ENCODE assay signal across 8 cellular contexts in the genomic region with DNA sequence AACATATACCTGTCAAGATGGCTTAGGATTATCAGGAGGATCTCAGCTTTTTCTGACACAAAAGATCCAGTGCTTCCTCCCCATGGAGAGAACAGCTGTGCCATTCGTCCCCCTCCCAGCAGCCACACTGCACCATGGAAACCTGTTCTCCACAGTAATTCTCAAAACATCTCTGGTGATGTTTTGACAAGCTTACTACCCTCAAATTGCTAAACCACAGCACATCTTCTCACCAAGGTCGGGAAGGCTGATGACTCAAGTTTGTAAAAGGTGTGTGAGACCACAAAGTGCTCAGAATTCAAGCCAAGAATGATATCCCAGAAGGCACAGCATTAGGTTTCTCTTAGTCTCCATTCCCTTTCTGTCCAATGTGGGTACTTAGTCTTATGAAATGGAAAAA. TPM values are rescaled to one million over a fixed set of nuclear protein-coding genes. Genes with fewer than 3 reads are reported as not detected.
DNase-seq lines count a peak whose midpoint lies in the region; ATAC-seq and TF ChIP-seq lines count a peak whose summit lies in the region.

No MANE protein-coding gene starts in this region.

- no peaks in the 10 kb centered on the region for H3K9me3 ChIP-seq in mesenchymal stem cell (ENCODE audit: control insufficient read depth, low read length)
- H3K9me3 ChIP-seq in H9 (ENCODE audit: control insufficient read depth, low read depth, low read length): no peaks in the 10 kb centered on the region

- no peak overlapping the region for H3K56ac ChIP-seq in H9 (ENCODE audit: insufficient read length, low read depth, low read length)

- H4K91ac ChIP-seq in mesenchymal stem cell (ENCODE audit: low read length): no peak overlapping the region
- no peak overlapping the region for H4K91ac ChIP-seq in H9 (ENCODE audit: insufficient read length, low read depth, low read length)

- H4K8ac ChIP-seq in mesenchymal stem cell (ENCODE audit: low read length) (no peak overlapping the region), H9 (replicated peaks; ENCODE audit: insufficient read length, low read depth, low read length) (no peak overlapping the region)

- no peak overlapping the region for H2BK20ac ChIP-seq in H9 (ENCODE audit: low read depth, low read length, poor library complexity, severe bottlenecking)

- no peak overlapping the region for H2BK15ac ChIP-seq in mesenchymal stem cell (ENCODE audit: low read depth, poor library complexity, severe bottlenecking)
- no peak overlapping the region for H2BK15ac ChIP-seq in H9 (ENCODE audit: low read depth, low read length)

- no peak overlapping the region for H3T11ph ChIP-seq in H9 (ENCODE audit: low read length)

- no peak overlapping the region for H3K4ac ChIP-seq in mesenchymal stem cell (ENCODE audit: low read depth in 1 of 2, low read length in 2 of 2)
- no peak overlapping the region for H3K4ac ChIP-seq in H9 (ENCODE audit: low read depth, low read length)

- H3K9ac ChIP-seq in mesenchymal stem cell (ENCODE audit: low read length): no peak overlapping the region
- no peak overlapping the region for H3K9ac ChIP-seq in H9 (ENCODE audit: extremely low read depth, insufficient read length, low read length)

- H3K4me3 Mint-ChIP-seq in H9: no peak overlapping the region

- TF ChIP-seq CTCF in H9 (conservative IDR thresholded peaks at IDR 0.05): no peak

- H3K4me1 ChIP-seq in mesenchymal stem cell (ENCODE audit: control insufficient read depth, insufficient read depth, low read depth, low read length) (peaks cover 6% of the 10 kb centered on the region), H9 (ENCODE audit: insufficient read depth, low read length) (peaks cover 2% of the 10 kb centered on the region; the same call in 1 of the 2 replicates)

- WGBS in mesenchymal stem cell: 51% methylated on average over 2 of the region's 2 CpGs
- no CpG with 5 or more reads among the region's 2 CpGs for WGBS in H9 (ENCODE audit: extremely low coverage, insufficient read length, low lambda C conversion rate)

- intact Hi-C loops in sciatic nerve (cut with DNase I): no loop called here

- H2BK5ac ChIP-seq in mesenchymal stem cell (ENCODE audit: low read depth, low read length, poor library complexity, severe bottlenecking) (no peak overlapping the region), H9 (ENCODE audit: insufficient read length, low read length) (no peak overlapping the region)

- no peak overlapping the region for H2AK5ac ChIP-seq in mesenchymal stem cell (ENCODE audit: low read length, severe bottlenecking)
- H2AK5ac ChIP-seq in H9 (ENCODE audit: insufficient read length, low read length): no peak overlapping the region

- peaks cover 3% of the 10 kb centered on the region for H3K27me3 Mint-ChIP-seq in H9 (ENCODE audit: low read depth)

- H3K79me2 ChIP-seq in H9 (ENCODE audit: insufficient read depth, low read length): no peaks in the 10 kb centered on the region

- H4K5ac ChIP-seq in H9 (ENCODE audit: insufficient read length, low read depth, low read length): no peak overlapping the region

- H3K27ac ChIP-seq in mesenchymal stem cell (ENCODE audit: low read length, poor library complexity, severe bottlenecking) (peak overlapping the region; percentile 14), H9 (ENCODE audit: insufficient read length, low read depth, low read length) (no peak overlapping the region)

- H2BK12ac ChIP-seq in mesenchymal stem cell (ENCODE audit: low read length in 2 of 2) (no peak overlapping the region), H9 (ENCODE audit: insufficient read length, low read depth, low read length) (no peak overlapping the region)

- H3K23me2 ChIP-seq in H9 (ENCODE audit: insufficient read length, low read depth, low read length, poor library complexity, severe bottlenecking): peaks cover 13% of the 10 kb centered on the region

- no peaks in the 10 kb centered on the region for H4K20me1 ChIP-seq in H9 (ENCODE audit: control insufficient read depth, insufficient read depth, insufficient read length)

- H3K18ac ChIP-seq in mesenchymal stem cell (ENCODE audit: low read depth in 1 of 2, low read length in 2 of 2) (no peak overlapping the region), H9 (ENCODE audit: insufficient read length, low read depth, low read length) (no peak overlapping the region)

- no peak overlapping the region for H3K23ac ChIP-seq in mesenchymal stem cell (ENCODE audit: low read length in 2 of 2)
- no peak overlapping the region for H3K23ac ChIP-seq in H9 (ENCODE audit: insufficient read length, low read depth, low read length)

- H3K9me3 Mint-ChIP-seq in H9: no peaks in the 10 kb centered on the region

- H3K4me2 ChIP-seq in mesenchymal stem cell (ENCODE audit: low read length, poor library complexity, severe bottlenecking) (no peak overlapping the region), H9 (ENCODE audit: insufficient read depth, insufficient read length, low read length) (no peak overlapping the region)

- ATAC-seq in GM18907 (IDR thresholded peaks at IDR 0.05; ENCODE audit: unreplicated experiment): peak; percentile 71
- ATAC-seq in HG02642 (IDR thresholded peaks at IDR 0.05; ENCODE audit: poor library complexity, unreplicated experiment): peak; percentile 51
- no peak for ATAC-seq in left lobe of liver
- ATAC-seq in sciatic nerve: no peak

- H3K36me3 ChIP-seq in mesenchymal stem cell (ENCODE audit: control insufficient read depth in 1 of 2, insufficient read depth in 2 of 2, low read depth in 1 of 2, low read length in 2 of 2): no peaks in the 10 kb centered on the region

- H3K14ac ChIP-seq in mesenchymal stem cell (ENCODE audit: low read length in 2 of 2): no peak overlapping the region
- no peak overlapping the region for H3K14ac ChIP-seq in H9 (ENCODE audit: insufficient read depth, low read length)

- H3K4me3 ChIP-seq in mesenchymal stem cell (ENCODE audit: insufficient read depth in 1 of 2, low read depth in 1 of 2, low read length in 2 of 2): no peak overlapping the region

- no peaks in the 10 kb centered on the region for H3K27me3 ChIP-seq in mesenchymal stem cell (ENCODE audit: control insufficient read depth in 1 of 2, insufficient read depth in 1 of 2, low read length in 2 of 2)
- H3K27me3 ChIP-seq in H9 (ENCODE audit: insufficient read depth, low read length): no peaks in the 10 kb centered on the region

- H2AFZ ChIP-seq in mesenchymal stem cell (ENCODE audit: low read depth, low read length): no peak overlapping the region
- no peak overlapping the region for H2AFZ ChIP-seq in H9 (ENCODE audit: low read length)

- DNase-seq in NK-92 treated with Interleukin-12 subunit alpha and Interleukin-12 subunit beta, amount 100 ng/mL, for 24 hours (lab: John Stamatoyannopoulos, UW): peak; percentile 4
- DNase-seq in mesenchymal stem cell: peak; percentile 48
- DNase-seq in left lobe of liver (ENCODE audit: low spot score): no peak
- no peak for DNase-seq in sciatic nerve (ENCODE audit: low spot score)
- DNase-seq in H9: no peak
- no peak for DNase-seq in NCI-H1105 (lab: John Stamatoyannopoulos, UW)

- no peak overlapping the region for H2BK120ac ChIP-seq in mesenchymal stem cell (ENCODE audit: low read depth, low read length)
- H2BK120ac ChIP-seq in H9 (ENCODE audit: low read depth, low read length, poor library complexity, severe bottlenecking): no peak overlapping the region

- H3K27ac Mint-ChIP-seq in H9: no peak overlapping the region

- peaks cover 21 to 24% of the 10 kb centered on the region in 2 experiments for H3K4me1 Mint-ChIP-seq in H9

- H3K36me3 Mint-ChIP-seq in H9 (ENCODE audit: insufficient read depth in 1 of 3, low read depth in 3 of 3): no peaks in the 10 kb centered on the region

- no peaks in the 10 kb centered on the region for H3K79me1 ChIP-seq in mesenchymal stem cell (replicated peaks; ENCODE audit: low read length, poor library complexity, severe bottlenecking)
- no peaks in the 10 kb centered on the region for H3K79me1 ChIP-seq in H9 (ENCODE audit: insufficient read depth, low read depth, low read length, poor library complexity, severe bottlenecking)

RNA-seq across cellular contexts. Expression of a gene that starts 3.9 kb away (rescaled TPM):
- 3.4 TPM for polyA plus RNA-seq in mesenchymal stem cell (2013, experiment 1 of 2)
- 3.4 TPM for polyA plus RNA-seq in mesenchymal stem cell (2013, experiment 2 of 2)
- total RNA-seq in left lobe of liver (0.28 TPM), sciatic nerve (3.2 TPM), H9 (2021) (18.7 and 19.3 TPM in 2 replicates)

Comparison
In these comparisons a context has a peak if more than half of its experiments do, and no peak if none do; other contexts are left out.
1. ATAC-seq: peak in GM18907 (single experiment) and HG02642 (single experiment); none in left lobe of liver (single experiment) and sciatic nerve (single experiment).
2. DNase-seq: peak in NK-92 treated with Interleukin-12 subunit alpha and Interleukin-12 subunit beta, amount 100 ng/mL, for 24 hours (single experiment) and mesenchymal stem cell (single experiment); none in left lobe of liver (single experiment), sciatic nerve (single experiment), H9 (single experiment) and NCI-H1105 (single experiment).